In genomic region chr1:185046639-185047038, GRCh38 we compare ENCODE assay signal across 9 cellular contexts. TPM values are rescaled to one million over a fixed set of nuclear protein-coding genes. Genes with fewer than 3 reads are reported as not detected.
A peak's percentile ranks its signal among the peaks of the same experiment; 100 is the strongest.
DNase-seq lines count a peak whose midpoint lies in the region; ATAC-seq, FAIRE-seq and TF ChIP-seq lines count a peak whose summit lies in the region.
"Had no signal": no experiment of that assay in that cellular context is flagged by ENCODE, and none has a peak within 500 bp of the region (broad histone marks: within the 10 kb centered on the region; RNA-seq: fewer than 3 reads in every experiment).

No MANE protein-coding gene starts in this region.

- in situ Hi-C loops in HepG2 (cut with HindIII; ENCODE audit: extremely low pct_ligation_motif_present, low pct_unique_long_range_greater_than_20kb) = no loop called here

- no peaks in the 10 kb centered on the region for H3K36me3 ChIP-seq in adrenal gland (replicated peaks in 1 of 2)
- no peaks in the 10 kb centered on the region; a peak in 1 of 5 replicates for H3K36me3 ChIP-seq in HepG2 (replicated peaks in 1 of 2; ENCODE audit: control insufficient read depth in 1 of 2, insufficient read depth in 2 of 2, low read length in 2 of 2)
- no peaks in the 10 kb centered on the region for H3K36me3 ChIP-seq in tibial artery

- H3K36me3 Mint-ChIP-seq in activated T-cell treated with anti-CD3 and anti-CD28 coated beads, Interleukin-2, amount 50 U/mL, for 72 hours (ENCODE audit: insufficient read depth in 2 of 2) = peaks cover 4 to 8% of the 10 kb centered on the region in 2 donors

- TF ChIP-seq RAD21 in HepG2 (CRISPR knock-in tag; IDR thresholded peaks at IDR 0.05) = no peak

- peaks cover 52% of the 10 kb centered on the region for H3K79me2 ChIP-seq in HepG2 (ENCODE audit: insufficient read depth, low read length)

- H3K4me2 ChIP-seq in HepG2 (ENCODE audit: low read depth, low read length) = peak overlapping the region; percentile 78

- CTCF ChIA-PET in HepG2 (lab: Yijun Ruan, JAX; ENCODE audit: low intra/inter-chr PET ratio, low total read pairs) = no interaction called here

- peaks cover 8% of the 10 kb centered on the region for H3K27me3 Mint-ChIP-seq in activated T-cell treated with anti-CD3 and anti-CD28 coated beads, Interleukin-2, amount 50 U/mL, for 72 hours (ENCODE audit: low read depth)

- WGBS in adrenal gland, 4 donors = 1 to 2% (median 2%) methylated on average over 6 of the region's 6 CpGs
- 1% methylated on average over 6 of the region's 6 CpGs for WGBS in HepG2 (ENCODE audit: low lambda C conversion rate)

- H3K9me3 ChIP-seq in adrenal gland (replicated peaks in 1 of 3) (no peaks in the 10 kb centered on the region), HepG2 (ENCODE audit: low read length) (no peaks in the 10 kb centered on the region), tibial artery (no peaks in the 10 kb centered on the region)

- peaks cover 49% of the 10 kb centered on the region for H3K4me1 Mint-ChIP-seq in activated T-cell treated with anti-CD3 and anti-CD28 coated beads, Interleukin-2, amount 50 U/mL, for 72 hours (ENCODE audit: low read depth)

- TF ChIP-seq CTCF in adrenal gland (IDR thresholded peaks at IDR 0.05) = no peak
- TF ChIP-seq CTCF in HepG2 (CRISPR knock-in tag; IDR thresholded peaks at IDR 0.05) = no peak
- TF ChIP-seq CTCF in tibial artery (IDR thresholded peaks at IDR 0.05) = no peak

- TF ChIP-seq EP300 in HepG2 (IDR thresholded peaks at IDR 0.05; ENCODE audit: low read depth in 2 of 2, low read length in 2 of 2) (no peak), HepG2 (CRISPR knock-in tag; IDR thresholded peaks at IDR 0.05; ENCODE audit: borderline replicate concordance) (no peak)

- no TSS peak for BruUV-seq in HepG2 (replicated peaks; lab: Mats Ljungman, UMichigan)

- FAIRE-seq in HepG2 (lab: Jason Lieb, UNC) (no peak), GM12892 (lab: Jason Lieb, UNC) (no peak)

- no peaks in the 10 kb centered on the region for H3K9me3 Mint-ChIP-seq in activated T-cell treated with anti-CD3 and anti-CD28 coated beads, Interleukin-2, amount 50 U/mL, for 72 hours

- H3K9ac ChIP-seq in HepG2 (ENCODE audit: insufficient read depth, low read depth, low read length) = peak overlapping the region; percentile 77; the same call in 1 of the 2 replicates

- H3K27ac Mint-ChIP-seq in activated T-cell treated with anti-CD3 and anti-CD28 coated beads, Interleukin-2, amount 50 U/mL, for 72 hours = peak overlapping the region; percentile 86

- POLR2A ChIA-PET in HepG2 (lab: Yijun Ruan, JAX) = interaction anchor here (2.5 kb wide), 1 partner anchor 110 kb away, joined by 8 read pairs; the partner anchor contains the start of genes SWT1 and TRMT1L

- TF ChIP-seq POLR2A in adrenal gland (IDR thresholded peaks at IDR 0.05) (no peak), HepG2 (IDR thresholded peaks at IDR 0.05; ENCODE audit: insufficient read depth in 1 of 2, low read depth in 2 of 2, low read length in 2 of 2) (no peak), GM12892 (IDR thresholded peaks at IDR 0.05; ENCODE audit: low read depth, low read length) (no peak)

- H3K4me3 Mint-ChIP-seq in activated T-cell treated with anti-CD3 and anti-CD28 coated beads, Interleukin-2, amount 50 U/mL, for 72 hours = peak overlapping the region; percentile 94 to 99

- H3K27me3 ChIP-seq in adrenal gland (no peaks in the 10 kb centered on the region), HepG2 (ENCODE audit: control insufficient read depth in 1 of 2, insufficient read depth in 2 of 2, low read length in 2 of 2) (no peaks in the 10 kb centered on the region), tibial artery (no peaks in the 10 kb centered on the region)

- DNase-seq in activated T-cell treated with anti-CD3 and anti-CD28 coated beads, Interleukin-2, amount 50 U/mL, for 72 hours = no peak
- DNase-seq in activated T-cell treated with anti-CD3 and anti-CD28 coated beads, Interleukin-2, amount 50 U/mL, for 48 hours = no peak
- no peak for DNase-seq in adrenal gland
- no peak for DNase-seq in HepG2 (ENCODE audit: low spot score)
- no peak for DNase-seq in tibial artery
- no peak for DNase-seq in GM12892 (ENCODE audit: insufficient read length)
- DNase-seq in DMS 273 treated with DMSO at 0.1 percent for 48 hours (lab: John Stamatoyannopoulos, UW) = no peak
- DNase-seq in glomerular visceral epithelial cell (ENCODE audit: extremely low spot score) = no peak
- DNase-seq: activated CD8-positive, alpha-beta memory T cell treated with anti-CD3 and anti-CD28 coated beads, Interleukin-2, amount 50 U/mL, for 4 hours had no signal

- no peak for ATAC-seq in activated T-cell treated with anti-CD3 and anti-CD28 coated beads, Interleukin-2, amount 50 U/mL, for 72 hours (replicated peaks in 1 of 2)
- no peak for ATAC-seq in HepG2

- H3K4me3 ChIP-seq in adrenal gland (peak overlapping the region in 3 of 4 donors; percentile 60 to 84 (median 80)), HepG2 (replicated peaks in 1 of 3; ENCODE audit: insufficient read depth in 1 of 3, low read depth in 2 of 3, low read length in 3 of 3) (peak overlapping the region; percentile 66 to 84 (median 83)), tibial artery (peak overlapping the region; percentile 86 to 87)

- no peak overlapping the region for H2AFZ ChIP-seq in HepG2 (ENCODE audit: low read length)

- intact Hi-C loops in adrenal gland (cut with DNase I) = no loop called here
- intact Hi-C loops in HepG2 (cut with micrococcal nuclease; ENCODE audit: unreplicated experiment) = loop anchor here (5.0 to 10.0 kb wide), 2 partner anchors 126 to 1328 kb away; partner anchors contain the start of genes ODR4 and TPR
- intact Hi-C loops in tibial artery (cut with DNase I; ENCODE audit: low total_unique reads) = loop anchor here (10.0 kb wide), 1 partner anchor 108 kb away; the partner anchor contains the start of genes SWT1 and TRMT1L

- H3K27ac ChIP-seq in adrenal gland = no peak overlapping the region
- H3K27ac ChIP-seq in HepG2 (ENCODE audit: extremely low read length, insufficient read depth, low read length) = no peak overlapping the region
- no peak overlapping the region for H3K27ac ChIP-seq in tibial artery

- H3K4me1 ChIP-seq in adrenal gland (replicated peaks in 1 of 2) (peaks cover 19 to 31% of the 10 kb centered on the region in 2 donors), HepG2 (ENCODE audit: insufficient read depth, low read length) (peaks cover 56% of the 10 kb centered on the region), tibial artery (peaks cover 0 to 19% (median 13%) of the 10 kb centered on the region in 4 donors)

- H4K20me1 ChIP-seq in HepG2 (ENCODE audit: insufficient read depth, low read length) = peaks cover 12% of the 10 kb centered on the region

TF ChIP-seq in HepG2, 621 proteins besides CTCF, POLR2A, EP300 and RAD21:
- TF ChIP-seq PCBP1 (IDR thresholded peaks at IDR 0.05; ENCODE audit: borderline replicate concordance, low read depth, low read length) = no peak
- no peak for TF ChIP-seq ZNF343 (CRISPR knock-in tag; IDR thresholded peaks at IDR 0.05)
- no peak for TF ChIP-seq ZNF256 (CRISPR knock-in tag; conservative IDR thresholded peaks at IDR 0.05)
- TF ChIP-seq REL (CRISPR knock-in tag; conservative IDR thresholded peaks at IDR 0.05) = no peak
- TF ChIP-seq ZMYM2 (CRISPR knock-in tag; IDR thresholded peaks at IDR 0.05) = no peak
- no peak for TF ChIP-seq AGO1 (IDR thresholded peaks at IDR 0.05; ENCODE audit: low read depth, low read length, poor library complexity, severe bottlenecking)
- no peak for TF ChIP-seq STAT5B (CRISPR knock-in tag; IDR thresholded peaks at IDR 0.05)

RNA-seq across cellular contexts. Expression of gene RNF2, which starts 1.3 kb away (rescaled TPM):
- 10 to 100 TPM; 20.9 to 23.2 TPM for total RNA-seq in activated T-cell treated with anti-CD3 and anti-CD28 coated beads, Interleukin-2, amount 50 U/mL, for 72 hours
- total RNA-seq in adrenal gland = 10 to 100 TPM in 7 of 8 donors, 1 to 10 TPM in 1; 9.4 to 23.5 (median 18.0) TPM
- 10 to 100 TPM in 1 of 3 donors, 1 to 10 TPM in 2; 3.5 to 31.3 (median 3.5) TPM for polyA plus RNA-seq in adrenal gland
- total RNA-seq in HepG2 (2016; rRNA removed; fragmentation: Illumina TruSeq; extraction: Trizol) = 21.7 and 32.9 TPM in 2 replicates
- total RNA-seq in HepG2 (2016; cell fraction: cytosol; rRNA removed; fragmentation: Illumina TruSeq; extraction: Trizol; ENCODE audit: low read depth) = 10.7 and 10.9 TPM in 2 replicates
- total RNA-seq in HepG2 (2016; cell fraction: insoluble cytoplasmic fraction; rRNA removed; fragmentation: Illumina TruSeq; extraction: Trizol) = 19.6 and 31.3 TPM in 2 replicates
- total RNA-seq in HepG2 (2016; cell fraction: membrane; rRNA removed; fragmentation: Illumina TruSeq; extraction: Trizol) = 21.2 and 21.3 TPM in 2 replicates
- total RNA-seq in HepG2 (2016; cell fraction: nucleus; rRNA removed; fragmentation: Illumina TruSeq; extraction: Trizol) = 8.1 and 13.6 TPM in 2 replicates
- polyA plus RNA-seq in HepG2 (2011; rRNA removed) = 15.2 and 19.3 TPM in 2 replicates
- polyA plus RNA-seq in HepG2 (2011; cell fraction: cytosol; rRNA removed) = 10.8 and 16.6 TPM in 2 replicates
- polyA plus RNA-seq in HepG2 (2011; cell fraction: nucleus; rRNA removed) = 4.9 and 6.3 TPM in 2 replicates
- 19.1 and 22.1 TPM in 2 replicates for polyA plus RNA-seq in HepG2 (2012)
- 6.6 and 7.9 TPM in 2 replicates for polyA plus RNA-seq in HepG2 (2016; cell fraction: cytosol; fragmentation: Illumina TruSeq; extraction: Trizol; ENCODE audit: low read depth)
- polyA plus RNA-seq in HepG2 (2016; cell fraction: insoluble cytoplasmic fraction; fragmentation: Illumina TruSeq; extraction: Trizol; ENCODE audit: low read depth) = 33.3 and 36.1 TPM in 2 replicates
- 13.5 and 14.9 TPM in 2 replicates for polyA plus RNA-seq in HepG2 (2016; cell fraction: membrane; fragmentation: Illumina TruSeq; extraction: Trizol; ENCODE audit: low read depth)
- 10.8 and 11.8 TPM in 2 replicates for polyA plus RNA-seq in HepG2 (2016; cell fraction: nucleus; fragmentation: Illumina TruSeq; extraction: Trizol; ENCODE audit: insufficient read depth, low read depth)
- polyA minus RNA-seq in HepG2 (2011; rRNA and poly(A)+ RNA removed; ENCODE audit: low replicate concordance) = 8.7 and 11.5 TPM in 2 replicates
- polyA minus RNA-seq in HepG2 (2011; cell fraction: cytosol; rRNA and poly(A)+ RNA removed) = 23.3 and 28.6 TPM in 2 replicates
- 24.6 and 29.8 TPM in 2 replicates for polyA minus RNA-seq in HepG2 (2011; cell fraction: nucleus; rRNA and poly(A)+ RNA removed)
- polyA plus RNA-seq in GM12892 (2012; ENCODE audit: missing spikeins) = 13.3 TPM

Comparison
In these comparisons a context has a peak if more than half of its experiments do, and no peak if none do; other contexts are left out.
1. intact Hi-C loops: an anchor here in HepG2 (5.0 to 10.0 kb wide) and tibial artery (10.0 kb wide); none called in adrenal gland.